In genomic region chr5:119301947-119302346, GRCh38 we compare ENCODE assay signal across 1 cellular context.
TF ChIP-seq lines count a peak whose summit lies in the region.

No MANE protein-coding gene starts in this region.

TF ChIP-seq in SK-N-SH treated with all-trans-retinoic acid at 6 μM for 48 hours, 23 proteins besides CTCF, POLR2A, EP300 and RAD21 (continued from another document):
- TF ChIP-seq ZNF565 (CRISPR knock-in tag; conservative IDR thresholded peaks at IDR 0.05; ENCODE audit: low read depth) (no peak), BACH2 (CRISPR knock-in tag; IDR thresholded peaks at IDR 0.05; ENCODE audit: borderline replicate concordance) (no peak), ARNTL (CRISPR knock-in tag; IDR thresholded peaks at IDR 0.05; ENCODE audit: borderline replicate concordance, low read depth) (no peak), ZNF70 (CRISPR knock-in tag; IDR thresholded peaks at IDR 0.05) (no peak), ZFP3 (CRISPR knock-in tag; IDR thresholded peaks at IDR 0.05) (no peak), ZFP30 (CRISPR knock-in tag; IDR thresholded peaks at IDR 0.05) (no peak), RARB (CRISPR knock-in tag; IDR thresholded peaks at IDR 0.05) (no peak), ZNF8 (CRISPR knock-in tag; IDR thresholded peaks at IDR 0.05) (no peak), ESRRG (CRISPR knock-in tag; IDR thresholded peaks at IDR 0.05) (no peak), CSDC2 (CRISPR knock-in tag; IDR thresholded peaks at IDR 0.05) (no peak)
- TF ChIP-seq, protein P1, sequence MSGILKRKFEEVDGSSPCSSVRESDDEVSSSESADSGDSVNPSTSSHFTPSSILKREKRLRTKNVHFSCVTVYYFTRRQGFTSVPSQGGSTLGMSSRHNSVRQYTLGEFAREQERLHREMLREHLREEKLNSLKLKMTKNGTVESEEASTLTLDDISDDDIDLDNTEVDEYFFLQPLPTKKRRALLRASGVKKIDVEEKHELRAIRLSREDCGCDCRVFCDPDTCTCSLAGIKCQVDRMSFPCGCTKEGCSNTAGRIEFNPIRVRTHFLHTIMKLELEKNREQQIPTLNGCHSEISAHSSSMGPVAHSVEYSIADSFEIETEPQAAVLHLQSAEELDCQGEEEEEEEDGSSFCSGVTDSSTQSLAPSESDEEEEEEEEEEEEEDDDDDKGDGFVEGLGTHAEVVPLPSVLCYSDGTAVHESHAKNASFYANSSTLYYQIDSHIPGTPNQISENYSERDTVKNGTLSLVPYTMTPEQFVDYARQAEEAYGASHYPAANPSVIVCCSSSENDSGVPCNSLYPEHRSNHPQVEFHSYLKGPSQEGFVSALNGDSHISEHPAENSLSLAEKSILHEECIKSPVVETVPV (CRISPR knock-in tag; IDR thresholded peaks at IDR 0.05): no peak
